1 cellular context compared by ENCODE assay signal in the genomic region with DNA sequence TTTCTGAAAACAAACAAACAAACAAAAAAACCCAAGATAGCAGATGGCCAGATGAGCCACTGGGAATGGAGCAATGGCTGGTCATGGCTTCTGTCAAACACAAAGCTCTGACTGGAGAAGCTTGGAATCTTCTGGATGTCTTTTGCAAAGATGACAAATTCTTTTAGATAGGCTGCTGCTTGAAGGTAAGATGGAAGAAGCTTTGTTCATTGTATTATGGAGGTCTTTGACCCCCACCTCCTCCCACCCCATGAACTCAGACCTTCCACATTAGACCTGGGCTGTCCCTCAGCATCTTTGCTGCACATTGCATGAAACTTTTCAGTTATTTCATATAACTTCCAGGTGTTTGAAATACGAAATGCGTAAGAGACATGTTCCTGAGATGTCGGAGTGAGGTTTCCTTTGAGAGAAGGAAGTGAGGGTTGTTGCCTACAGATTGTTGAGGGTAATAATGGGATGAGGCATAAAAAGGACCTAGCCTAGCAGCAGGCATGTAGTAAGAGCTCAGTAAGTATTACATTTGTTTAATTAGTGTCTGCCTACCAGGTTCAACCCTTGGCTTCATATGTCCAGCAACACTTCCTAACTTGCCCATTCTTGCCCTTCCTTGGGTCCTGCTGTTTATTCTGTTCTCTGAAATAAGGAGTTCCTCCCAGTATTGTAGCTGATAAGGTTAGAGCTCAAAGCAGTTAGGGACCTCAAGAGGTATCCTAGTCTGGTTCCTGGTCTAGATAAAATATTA.
TF ChIP-seq lines count a peak whose summit lies in the region.

No MANE protein-coding gene starts in this region.

TF ChIP-seq in K562, 482 proteins besides CTCF, POLR2A, EP300 and RAD21 (continues in another document):
- TF ChIP-seq, protein P1, sequence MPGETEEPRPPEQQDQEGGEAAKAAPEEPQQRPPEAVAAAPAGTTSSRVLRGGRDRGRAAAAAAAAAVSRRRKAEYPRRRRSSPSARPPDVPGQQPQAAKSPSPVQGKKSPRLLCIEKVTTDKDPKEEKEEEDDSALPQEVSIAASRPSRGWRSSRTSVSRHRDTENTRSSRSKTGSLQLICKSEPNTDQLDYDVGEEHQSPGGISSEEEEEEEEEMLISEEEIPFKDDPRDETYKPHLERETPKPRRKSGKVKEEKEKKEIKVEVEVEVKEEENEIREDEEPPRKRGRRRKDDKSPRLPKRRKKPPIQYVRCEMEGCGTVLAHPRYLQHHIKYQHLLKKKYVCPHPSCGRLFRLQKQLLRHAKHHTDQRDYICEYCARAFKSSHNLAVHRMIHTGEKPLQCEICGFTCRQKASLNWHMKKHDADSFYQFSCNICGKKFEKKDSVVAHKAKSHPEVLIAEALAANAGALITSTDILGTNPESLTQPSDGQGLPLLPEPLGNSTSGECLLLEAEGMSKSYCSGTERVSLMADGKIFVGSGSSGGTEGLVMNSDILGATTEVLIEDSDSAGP (CRISPR knock-in tag; IDR thresholded peaks at IDR 0.05): no peak
- TF ChIP-seq ZNF445 (CRISPR knock-in tag; IDR thresholded peaks at IDR 0.05; ENCODE audit: low read depth): no peak
- no peak for TF ChIP-seq ZNF79 (CRISPR knock-in tag; IDR thresholded peaks at IDR 0.05; ENCODE audit: low read depth)
- TF ChIP-seq ZNF253 (CRISPR knock-in tag; conservative IDR thresholded peaks at IDR 0.05): no peak
- TF ChIP-seq GABPB2 (CRISPR knock-in tag; conservative IDR thresholded peaks at IDR 0.05): no peak
- TF ChIP-seq, protein P2, sequence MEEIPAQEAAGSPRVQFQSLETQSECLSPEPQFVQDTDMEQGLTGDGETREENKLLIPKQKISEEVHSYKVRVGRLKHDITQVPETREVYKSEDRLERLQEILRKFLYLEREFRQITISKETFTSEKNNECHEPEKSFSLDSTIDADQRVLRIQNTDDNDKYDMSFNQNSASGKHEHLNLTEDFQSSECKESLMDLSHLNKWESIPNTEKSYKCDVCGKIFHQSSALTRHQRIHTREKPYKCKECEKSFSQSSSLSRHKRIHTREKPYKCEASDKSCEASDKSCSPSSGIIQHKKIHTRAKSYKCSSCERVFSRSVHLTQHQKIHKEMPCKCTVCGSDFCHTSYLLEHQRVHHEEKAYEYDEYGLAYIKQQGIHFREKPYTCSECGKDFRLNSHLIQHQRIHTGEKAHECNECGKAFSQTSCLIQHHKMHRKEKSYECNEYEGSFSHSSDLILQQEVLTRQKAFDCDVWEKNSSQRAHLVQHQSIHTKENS (CRISPR knock-in tag; IDR thresholded peaks at IDR 0.05): no peak
- peak; percentile 53; the same call in 1 of the 2 replicates for TF ChIP-seq TCF3 (CRISPR knock-in tag; IDR thresholded peaks at IDR 0.05)
- peak; percentile 70; the same call in 1 of the 2 replicates for TF ChIP-seq DMBX1 (CRISPR knock-in tag; IDR thresholded peaks at IDR 0.05; ENCODE audit: borderline replicate concordance)
- TF ChIP-seq ZC3H8 (IDR thresholded peaks at IDR 0.05): no peak
- TF ChIP-seq COPS2 (conservative IDR thresholded peaks at IDR 0.05): no peak
- TF ChIP-seq CHCHD3 (CRISPR knock-in tag; IDR thresholded peaks at IDR 0.05): no peak
- peak; percentile 30 for TF ChIP-seq CXXC5 (CRISPR knock-in tag; IDR thresholded peaks at IDR 0.05)
- 0 out of 2 replicates have a peak, but pooled peaks have one; percentile 16 for TF ChIP-seq SMAD4 (CRISPR knock-in tag; conservative IDR thresholded peaks at IDR 0.05)
- no peak for TF ChIP-seq HNRNPLL (IDR thresholded peaks at IDR 0.05; ENCODE audit: low read depth, low read length, poor library complexity, severe bottlenecking)
- TF ChIP-seq, protein P3, sequence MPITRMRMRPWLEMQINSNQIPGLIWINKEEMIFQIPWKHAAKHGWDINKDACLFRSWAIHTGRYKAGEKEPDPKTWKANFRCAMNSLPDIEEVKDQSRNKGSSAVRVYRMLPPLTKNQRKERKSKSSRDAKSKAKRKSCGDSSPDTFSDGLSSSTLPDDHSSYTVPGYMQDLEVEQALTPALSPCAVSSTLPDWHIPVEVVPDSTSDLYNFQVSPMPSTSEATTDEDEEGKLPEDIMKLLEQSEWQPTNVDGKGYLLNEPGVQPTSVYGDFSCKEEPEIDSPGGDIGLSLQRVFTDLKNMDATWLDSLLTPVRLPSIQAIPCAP (CRISPR knock-in tag; IDR thresholded peaks at IDR 0.05; ENCODE audit: borderline replicate concordance): no peak
- TF ChIP-seq YY1 (IDR thresholded peaks at IDR 0.05; ENCODE audit: borderline replicate concordance in 1 of 3, control insufficient read depth in 1 of 3, extremely low read depth in 1 of 3, insufficient read depth in 3 of 3, insufficient read length in 1 of 3, insufficient replicate concordance in 2 of 3, low read depth in 1 of 3, low read length in 2 of 3): no peak
- TF ChIP-seq KLF6 (CRISPR knock-in tag; IDR thresholded peaks at IDR 0.05; ENCODE audit: borderline replicate concordance): peak; percentile 32; the same call in 1 of the 2 replicates
- no peak for TF ChIP-seq CREM (IDR thresholded peaks at IDR 0.05; ENCODE audit: low read depth)
- TF ChIP-seq, protein P4, sequence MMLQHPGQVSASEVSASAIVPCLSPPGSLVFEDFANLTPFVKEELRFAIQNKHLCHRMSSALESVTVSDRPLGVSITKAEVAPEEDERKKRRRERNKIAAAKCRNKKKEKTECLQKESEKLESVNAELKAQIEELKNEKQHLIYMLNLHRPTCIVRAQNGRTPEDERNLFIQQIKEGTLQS (IDR thresholded peaks at IDR 0.05): no peak
- TF ChIP-seq, protein P4 (CRISPR knock-in tag; conservative IDR thresholded peaks at IDR 0.05): no peak
- TF ChIP-seq, protein P5, sequence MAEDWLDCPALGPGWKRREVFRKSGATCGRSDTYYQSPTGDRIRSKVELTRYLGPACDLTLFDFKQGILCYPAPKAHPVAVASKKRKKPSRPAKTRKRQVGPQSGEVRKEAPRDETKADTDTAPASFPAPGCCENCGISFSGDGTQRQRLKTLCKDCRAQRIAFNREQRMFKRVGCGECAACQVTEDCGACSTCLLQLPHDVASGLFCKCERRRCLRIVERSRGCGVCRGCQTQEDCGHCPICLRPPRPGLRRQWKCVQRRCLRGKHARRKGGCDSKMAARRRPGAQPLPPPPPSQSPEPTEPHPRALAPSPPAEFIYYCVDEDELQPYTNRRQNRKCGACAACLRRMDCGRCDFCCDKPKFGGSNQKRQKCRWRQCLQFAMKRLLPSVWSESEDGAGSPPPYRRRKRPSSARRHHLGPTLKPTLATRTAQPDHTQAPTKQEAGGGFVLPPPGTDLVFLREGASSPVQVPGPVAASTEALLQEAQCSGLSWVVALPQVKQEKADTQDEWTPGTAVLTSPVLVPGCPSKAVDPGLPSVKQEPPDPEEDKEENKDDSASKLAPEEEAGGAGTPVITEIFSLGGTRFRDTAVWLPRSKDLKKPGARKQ (CRISPR knock-in tag; IDR thresholded peaks at IDR 0.05): no peak
- TF ChIP-seq ZNF583 (CRISPR knock-in tag; IDR thresholded peaks at IDR 0.05): 0 out of 2 replicates have a peak, but pooled peaks have one; percentile 62
- TF ChIP-seq ZNF778 (CRISPR knock-in tag; IDR thresholded peaks at IDR 0.05): no peak
- no peak for TF ChIP-seq SNRNP70 (optimal IDR thresholded peaks at IDR 0.05; ENCODE audit: low read depth, low read length)
- TF ChIP-seq GTF2A2 (tag; IDR thresholded peaks at IDR 0.05): no peak
- TF ChIP-seq, protein P6, sequence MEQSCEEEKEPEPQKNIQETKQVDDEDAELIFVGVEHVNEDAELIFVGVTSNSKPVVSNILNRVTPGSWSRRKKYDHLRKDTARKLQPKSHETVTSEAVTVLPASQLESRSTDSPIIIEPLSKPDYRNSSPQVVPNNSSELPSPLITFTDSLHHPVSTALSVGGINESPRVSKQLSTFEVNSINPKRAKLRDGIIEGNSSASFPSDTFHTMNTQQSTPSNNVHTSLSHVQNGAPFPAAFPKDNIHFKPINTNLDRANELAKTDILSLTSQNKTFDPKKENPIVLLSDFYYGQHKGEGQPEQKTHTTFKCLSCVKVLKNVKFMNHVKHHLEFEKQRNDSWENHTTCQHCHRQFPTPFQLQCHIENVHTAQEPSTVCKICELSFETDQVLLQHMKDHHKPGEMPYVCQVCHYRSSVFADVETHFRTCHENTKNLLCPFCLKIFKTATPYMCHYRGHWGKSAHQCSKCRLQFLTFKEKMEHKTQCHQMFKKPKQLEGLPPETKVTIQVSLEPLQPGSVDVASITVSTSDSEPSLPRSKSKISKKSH (CRISPR knock-in tag; IDR thresholded peaks at IDR 0.05): no peak
- TF ChIP-seq KDM2B (CRISPR knock-in tag; IDR thresholded peaks at IDR 0.05): no peak
- TF ChIP-seq ZKSCAN1 (IDR thresholded peaks at IDR 0.05; ENCODE audit: low read depth, low read length): no peak
- no peak for TF ChIP-seq ERF (CRISPR knock-in tag; IDR thresholded peaks at IDR 0.05)
- TF ChIP-seq CBFA2T3 (IDR thresholded peaks at IDR 0.05): peak; percentile 7; the same call in 1 of the 2 replicates
- TF ChIP-seq LCOR (CRISPR knock-in tag; IDR thresholded peaks at IDR 0.05): no peak
- TF ChIP-seq, protein P7, sequence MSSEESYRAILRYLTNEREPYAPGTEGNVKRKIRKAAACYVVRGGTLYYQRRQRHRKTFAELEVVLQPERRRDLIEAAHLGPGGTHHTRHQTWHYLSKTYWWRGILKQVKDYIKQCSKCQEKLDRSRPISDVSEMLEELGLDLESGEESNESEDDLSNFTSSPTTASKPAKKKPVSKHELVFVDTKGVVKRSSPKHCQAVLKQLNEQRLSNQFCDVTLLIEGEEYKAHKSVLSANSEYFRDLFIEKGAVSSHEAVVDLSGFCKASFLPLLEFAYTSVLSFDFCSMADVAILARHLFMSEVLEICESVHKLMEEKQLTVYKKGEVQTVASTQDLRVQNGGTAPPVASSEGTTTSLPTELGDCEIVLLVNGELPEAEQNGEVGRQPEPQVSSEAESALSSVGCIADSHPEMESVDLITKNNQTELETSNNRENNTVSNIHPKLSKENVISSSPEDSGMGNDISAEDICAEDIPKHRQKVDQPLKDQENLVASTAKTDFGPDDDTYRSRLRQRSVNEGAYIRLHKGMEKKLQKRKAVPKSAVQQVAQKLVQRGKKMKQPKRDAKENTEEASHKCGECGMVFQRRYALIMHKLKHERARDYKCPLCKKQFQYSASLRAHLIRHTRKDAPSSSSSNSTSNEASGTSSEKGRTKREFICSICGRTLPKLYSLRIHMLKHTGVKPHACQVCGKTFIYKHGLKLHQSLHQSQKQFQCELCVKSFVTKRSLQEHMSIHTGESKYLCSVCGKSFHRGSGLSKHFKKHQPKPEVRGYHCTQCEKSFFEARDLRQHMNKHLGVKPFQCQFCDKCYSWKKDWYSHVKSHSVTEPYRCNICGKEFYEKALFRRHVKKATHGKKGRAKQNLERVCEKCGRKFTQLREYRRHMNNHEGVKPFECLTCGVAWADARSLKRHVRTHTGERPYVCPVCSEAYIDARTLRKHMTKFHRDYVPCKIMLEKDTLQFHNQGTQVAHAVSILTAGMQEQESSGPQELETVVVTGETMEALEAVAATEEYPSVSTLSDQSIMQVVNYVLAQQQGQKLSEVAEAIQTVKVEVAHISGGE (CRISPR knock-in tag; IDR thresholded peaks at IDR 0.05): no peak
- TF ChIP-seq BMI1 (IDR thresholded peaks at IDR 0.05; ENCODE audit: low read length): no peak
- TF ChIP-seq DIDO1 (tag; IDR thresholded peaks at IDR 0.05; ENCODE audit: low read depth): 0 out of 2 replicates have a peak, but pooled peaks have one; percentile 6
- no peak for TF ChIP-seq ZNF12 (CRISPR knock-in tag; IDR thresholded peaks at IDR 0.05)
- 0 out of 2 replicates have a peak, but pooled peaks have one; percentile 25 for TF ChIP-seq GABPA (tag; conservative IDR thresholded peaks at IDR 0.05; ENCODE audit: low read depth)
- TF ChIP-seq BHLHE40 (IDR thresholded peaks at IDR 0.05; ENCODE audit: low read length): no peak
- no peak for TF ChIP-seq NEUROD1 (IDR thresholded peaks at IDR 0.05; ENCODE audit: borderline replicate concordance, low read depth, low read length, partially characterized antibody)
- no peak for TF ChIP-seq ESRRA (IDR thresholded peaks at IDR 0.05; ENCODE audit: borderline replicate concordance, low read depth)
- TF ChIP-seq NBN (IDR thresholded peaks at IDR 0.05; ENCODE audit: low read depth): no peak
- TF ChIP-seq PHF20 (IDR thresholded peaks at IDR 0.05; ENCODE audit: partially characterized antibody): no peak
- no peak for TF ChIP-seq MYNN (IDR thresholded peaks at IDR 0.05)
- TF ChIP-seq MYNN (CRISPR knock-in tag; IDR thresholded peaks at IDR 0.05): no peak
- TF ChIP-seq, protein P8, sequence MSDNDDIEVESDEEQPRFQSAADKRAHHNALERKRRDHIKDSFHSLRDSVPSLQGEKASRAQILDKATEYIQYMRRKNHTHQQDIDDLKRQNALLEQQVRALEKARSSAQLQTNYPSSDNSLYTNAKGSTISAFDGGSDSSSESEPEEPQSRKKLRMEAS (CRISPR knock-in tag; IDR thresholded peaks at IDR 0.05): no peak
- no peak for TF ChIP-seq ZNF764 (CRISPR knock-in tag; IDR thresholded peaks at IDR 0.05; ENCODE audit: low read depth)
- TF ChIP-seq CREB1 (IDR thresholded peaks at IDR 0.05): no peak
- TF ChIP-seq CREB1 (CRISPR knock-in tag; IDR thresholded peaks at IDR 0.05): no peak
- TF ChIP-seq, protein P9, sequence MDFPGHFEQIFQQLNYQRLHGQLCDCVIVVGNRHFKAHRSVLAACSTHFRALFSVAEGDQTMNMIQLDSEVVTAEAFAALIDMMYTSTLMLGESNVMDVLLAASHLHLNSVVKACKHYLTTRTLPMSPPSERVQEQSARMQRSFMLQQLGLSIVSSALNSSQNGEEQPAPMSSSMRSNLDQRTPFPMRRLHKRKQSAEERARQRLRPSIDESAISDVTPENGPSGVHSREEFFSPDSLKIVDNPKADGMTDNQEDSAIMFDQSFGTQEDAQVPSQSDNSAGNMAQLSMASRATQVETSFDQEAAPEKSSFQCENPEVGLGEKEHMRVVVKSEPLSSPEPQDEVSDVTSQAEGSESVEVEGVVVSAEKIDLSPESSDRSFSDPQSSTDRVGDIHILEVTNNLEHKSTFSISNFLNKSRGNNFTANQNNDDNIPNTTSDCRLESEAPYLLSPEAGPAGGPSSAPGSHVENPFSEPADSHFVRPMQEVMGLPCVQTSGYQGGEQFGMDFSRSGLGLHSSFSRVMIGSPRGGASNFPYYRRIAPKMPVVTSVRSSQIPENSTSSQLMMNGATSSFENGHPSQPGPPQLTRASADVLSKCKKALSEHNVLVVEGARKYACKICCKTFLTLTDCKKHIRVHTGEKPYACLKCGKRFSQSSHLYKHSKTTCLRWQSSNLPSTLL (IDR thresholded peaks at IDR 0.05): no peak
- no peak for TF ChIP-seq CAMTA2 (CRISPR knock-in tag; conservative IDR thresholded peaks at IDR 0.05)
- TF ChIP-seq ZNF140 (CRISPR knock-in tag; IDR thresholded peaks at IDR 0.05): no peak
- no peak for TF ChIP-seq NCOA6 (IDR thresholded peaks at IDR 0.05)
- no peak for TF ChIP-seq ZNF408 (CRISPR knock-in tag; IDR thresholded peaks at IDR 0.05; ENCODE audit: low read depth)
- no peak for TF ChIP-seq SMC3 (conservative IDR thresholded peaks at IDR 0.05; ENCODE audit: insufficient read depth, low read depth, low read length)
- TF ChIP-seq, protein P10, sequence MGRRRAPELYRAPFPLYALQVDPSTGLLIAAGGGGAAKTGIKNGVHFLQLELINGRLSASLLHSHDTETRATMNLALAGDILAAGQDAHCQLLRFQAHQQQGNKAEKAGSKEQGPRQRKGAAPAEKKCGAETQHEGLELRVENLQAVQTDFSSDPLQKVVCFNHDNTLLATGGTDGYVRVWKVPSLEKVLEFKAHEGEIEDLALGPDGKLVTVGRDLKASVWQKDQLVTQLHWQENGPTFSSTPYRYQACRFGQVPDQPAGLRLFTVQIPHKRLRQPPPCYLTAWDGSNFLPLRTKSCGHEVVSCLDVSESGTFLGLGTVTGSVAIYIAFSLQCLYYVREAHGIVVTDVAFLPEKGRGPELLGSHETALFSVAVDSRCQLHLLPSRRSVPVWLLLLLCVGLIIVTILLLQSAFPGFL (CRISPR knock-in tag; IDR thresholded peaks at IDR 0.05): no peak
- no peak for TF ChIP-seq HDAC2 (IDR thresholded peaks at IDR 0.05)
- TF ChIP-seq MEF2D (tag; conservative IDR thresholded peaks at IDR 0.05; ENCODE audit: low read depth): 0 out of 2 replicates have a peak, but pooled peaks have one; percentile 34
